Comparison of ENCODE assay signal across 2 cellular contexts in the genomic region with DNA sequence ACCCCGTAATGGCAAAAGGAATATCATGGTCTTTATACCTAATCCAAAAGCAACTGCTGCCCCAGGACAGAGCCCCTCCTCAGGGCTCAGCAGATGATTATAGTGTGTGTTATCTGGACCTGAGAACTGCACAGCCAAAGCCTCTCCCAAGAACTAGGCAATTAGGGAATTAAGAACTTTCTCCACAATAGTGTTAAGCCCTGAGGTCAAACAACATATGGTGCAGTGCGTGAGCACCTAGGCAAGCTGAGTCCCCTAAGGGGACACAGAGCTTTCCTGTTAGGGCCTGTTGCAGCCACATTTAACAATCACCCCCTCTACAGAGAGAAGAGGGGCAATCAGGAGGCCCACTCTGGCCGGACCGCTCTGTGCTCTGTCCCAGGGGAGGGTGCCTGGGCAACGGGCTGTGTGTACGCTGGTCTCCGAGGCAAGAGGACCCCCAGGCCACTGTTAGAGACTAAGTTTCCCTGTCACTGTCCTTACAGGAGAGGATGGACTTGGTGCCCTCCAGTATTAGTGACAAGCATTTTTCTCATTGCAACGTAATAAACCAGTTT.
TF ChIP-seq lines count a peak whose summit lies in the region.

No MANE protein-coding gene starts in this region.

TF ChIP-seq in A549, 52 proteins besides CTCF, POLR2A, EP300 and RAD21:
- TF ChIP-seq CHD2 (IDR thresholded peaks at IDR 0.05; ENCODE audit: low read length, partially characterized antibody): no peak
- TF ChIP-seq ZC3H11A (IDR thresholded peaks at IDR 0.05): no peak

TF ChIP-seq in WTC11, 78 proteins besides CTCF, POLR2A, EP300 and RAD21:
- TF ChIP-seq GTF2I (CRISPR knock-in tag; conservative IDR thresholded peaks at IDR 0.05): no peak
- TF ChIP-seq, protein P1, sequence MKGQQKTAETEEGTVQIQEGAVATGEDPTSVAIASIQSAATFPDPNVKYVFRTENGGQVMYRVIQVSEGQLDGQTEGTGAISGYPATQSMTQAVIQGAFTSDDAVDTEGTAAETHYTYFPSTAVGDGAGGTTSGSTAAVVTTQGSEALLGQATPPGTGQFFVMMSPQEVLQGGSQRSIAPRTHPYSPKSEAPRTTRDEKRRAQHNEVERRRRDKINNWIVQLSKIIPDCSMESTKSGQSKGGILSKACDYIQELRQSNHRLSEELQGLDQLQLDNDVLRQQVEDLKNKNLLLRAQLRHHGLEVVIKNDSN (CRISPR knock-in tag; IDR thresholded peaks at IDR 0.05): no peak
- TF ChIP-seq ZNF532 (CRISPR knock-in tag; IDR thresholded peaks at IDR 0.05; ENCODE audit: borderline replicate concordance): no peak
- no peak for TF ChIP-seq ZNF121 (CRISPR knock-in tag; IDR thresholded peaks at IDR 0.05)
- no peak for TF ChIP-seq SOX15 (CRISPR knock-in tag; IDR thresholded peaks at IDR 0.05)
- TF ChIP-seq FOXP1 (CRISPR knock-in tag; IDR thresholded peaks at IDR 0.05; ENCODE audit: borderline replicate concordance): no peak
- no peak for TF ChIP-seq CDX4 (CRISPR knock-in tag; IDR thresholded peaks at IDR 0.05; ENCODE audit: borderline replicate concordance)
- no peak for TF ChIP-seq ZNF232 (CRISPR knock-in tag; IDR thresholded peaks at IDR 0.05)
- TF ChIP-seq MLX (CRISPR knock-in tag; IDR thresholded peaks at IDR 0.05): no peak
- TF ChIP-seq, protein P2, sequence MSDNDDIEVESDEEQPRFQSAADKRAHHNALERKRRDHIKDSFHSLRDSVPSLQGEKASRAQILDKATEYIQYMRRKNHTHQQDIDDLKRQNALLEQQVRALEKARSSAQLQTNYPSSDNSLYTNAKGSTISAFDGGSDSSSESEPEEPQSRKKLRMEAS (CRISPR knock-in tag; IDR thresholded peaks at IDR 0.05): no peak
- no peak for TF ChIP-seq CREM (CRISPR knock-in tag; IDR thresholded peaks at IDR 0.05)
- TF ChIP-seq ZNF263 (CRISPR knock-in tag; IDR thresholded peaks at IDR 0.05; ENCODE audit: low read depth): no peak
- no peak for TF ChIP-seq NR2C2 (CRISPR knock-in tag; IDR thresholded peaks at IDR 0.05)
- TF ChIP-seq, protein P3, sequence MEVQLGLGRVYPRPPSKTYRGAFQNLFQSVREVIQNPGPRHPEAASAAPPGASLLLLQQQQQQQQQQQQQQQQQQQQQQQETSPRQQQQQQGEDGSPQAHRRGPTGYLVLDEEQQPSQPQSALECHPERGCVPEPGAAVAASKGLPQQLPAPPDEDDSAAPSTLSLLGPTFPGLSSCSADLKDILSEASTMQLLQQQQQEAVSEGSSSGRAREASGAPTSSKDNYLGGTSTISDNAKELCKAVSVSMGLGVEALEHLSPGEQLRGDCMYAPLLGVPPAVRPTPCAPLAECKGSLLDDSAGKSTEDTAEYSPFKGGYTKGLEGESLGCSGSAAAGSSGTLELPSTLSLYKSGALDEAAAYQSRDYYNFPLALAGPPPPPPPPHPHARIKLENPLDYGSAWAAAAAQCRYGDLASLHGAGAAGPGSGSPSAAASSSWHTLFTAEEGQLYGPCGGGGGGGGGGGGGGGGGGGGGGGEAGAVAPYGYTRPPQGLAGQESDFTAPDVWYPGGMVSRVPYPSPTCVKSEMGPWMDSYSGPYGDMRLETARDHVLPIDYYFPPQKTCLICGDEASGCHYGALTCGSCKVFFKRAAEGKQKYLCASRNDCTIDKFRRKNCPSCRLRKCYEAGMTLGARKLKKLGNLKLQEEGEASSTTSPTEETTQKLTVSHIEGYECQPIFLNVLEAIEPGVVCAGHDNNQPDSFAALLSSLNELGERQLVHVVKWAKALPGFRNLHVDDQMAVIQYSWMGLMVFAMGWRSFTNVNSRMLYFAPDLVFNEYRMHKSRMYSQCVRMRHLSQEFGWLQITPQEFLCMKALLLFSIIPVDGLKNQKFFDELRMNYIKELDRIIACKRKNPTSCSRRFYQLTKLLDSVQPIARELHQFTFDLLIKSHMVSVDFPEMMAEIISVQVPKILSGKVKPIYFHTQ (CRISPR knock-in tag; IDR thresholded peaks at IDR 0.05): no peak
- no peak for TF ChIP-seq ZNF219 (CRISPR knock-in tag; IDR thresholded peaks at IDR 0.05; ENCODE audit: borderline replicate concordance)
TF ChIP-seq in WTC11: peak in this region for 0.
